ENCODE assay signal across 8 cellular contexts in genomic region chr13:108915634-108916497, GRCh38.
DNase-seq lines count a peak whose midpoint lies in the region; ATAC-seq and TF ChIP-seq lines count a peak whose summit lies in the region.

No MANE protein-coding gene starts in this region.

- DNase-seq in NCI-H2227 (lab: John Stamatoyannopoulos, UW; ENCODE audit: unreplicated experiment), result peak; percentile 9
- no peak for DNase-seq in NCI-H2227 treated with DMSO at 0.1 percent for 48 hours (lab: John Stamatoyannopoulos, UW)
- peak; percentile 65 for DNase-seq in NCI-H510A treated with DMSO at 0.1 percent for 48 hours (lab: John Stamatoyannopoulos, UW)
- peak; percentile 58 for DNase-seq in activated T-cell treated with anti-CD3 and anti-CD28 coated beads for 1 hour (ENCODE audit: low read depth)
- DNase-seq in fibroblast of gingiva (ENCODE audit: low read depth), result peak; percentile 91

- H3K27me3 Mint-ChIP-seq in nephron (ENCODE audit: low read depth), result peaks cover 4% of the 10 kb centered on the region
- H3K27me3 Mint-ChIP-seq in stimulated activated naive CD8-positive, alpha-beta T cell treated with anti-CD3 and anti-CD28 coated beads, Interleukin-15, Interleukin-2, amounts not matched to agents 100 ng/mL and 50 ng/mL, for 24 hours, result peaks cover 12% of the 10 kb centered on the region

- peak; percentile 89 for ATAC-seq in HG02938 (IDR thresholded peaks at IDR 0.05; ENCODE audit: unreplicated experiment)

- H3K4me1 Mint-ChIP-seq in nephron, result peaks cover 17% of the 10 kb centered on the region
- peaks cover 16% of the 10 kb centered on the region for H3K4me1 Mint-ChIP-seq in stimulated activated naive CD8-positive, alpha-beta T cell treated with anti-CD3 and anti-CD28 coated beads, Interleukin-15, Interleukin-2, amounts not matched to agents 100 ng/mL and 50 ng/mL, for 24 hours (ENCODE audit: low read depth)

- H3K27ac Mint-ChIP-seq in nephron, result peak overlapping the region; percentile 9 to 66 (median 24)
- peak overlapping the region; percentile 89 for H3K27ac Mint-ChIP-seq in stimulated activated naive CD8-positive, alpha-beta T cell treated with anti-CD3 and anti-CD28 coated beads, Interleukin-15, Interleukin-2, amounts not matched to agents 100 ng/mL and 50 ng/mL, for 24 hours

- H3K9me3 Mint-ChIP-seq in nephron, result no peaks in the 10 kb centered on the region
- H3K9me3 Mint-ChIP-seq in stimulated activated naive CD8-positive, alpha-beta T cell treated with anti-CD3 and anti-CD28 coated beads, Interleukin-15, Interleukin-2, amounts not matched to agents 100 ng/mL and 50 ng/mL, for 24 hours, result no peaks in the 10 kb centered on the region

- no peak for TF ChIP-seq CTCF in nephron (IDR thresholded peaks at IDR 0.05; ENCODE audit: unreplicated experiment in 3 of 3)

- peak overlapping the region in 1 of 3 experiments; percentile 16 for H3K4me3 Mint-ChIP-seq in nephron
- peak overlapping the region; percentile 72 for H3K4me3 Mint-ChIP-seq in stimulated activated naive CD8-positive, alpha-beta T cell treated with anti-CD3 and anti-CD28 coated beads, Interleukin-15, Interleukin-2, amounts not matched to agents 100 ng/mL and 50 ng/mL, for 24 hours

- H3K36me3 Mint-ChIP-seq in nephron (ENCODE audit: low read depth), result no peaks in the 10 kb centered on the region
- H3K36me3 Mint-ChIP-seq in stimulated activated naive CD8-positive, alpha-beta T cell treated with anti-CD3 and anti-CD28 coated beads, Interleukin-15, Interleukin-2, amounts not matched to agents 100 ng/mL and 50 ng/mL, for 24 hours (ENCODE audit: low read depth), result no peaks in the 10 kb centered on the region
